24 cellular contexts compared by ENCODE assay signal in genomic region chr13:99760456-99760855, GRCh38.
DNase-seq lines count a peak whose midpoint lies in the region; ATAC-seq, FAIRE-seq and TF ChIP-seq lines count a peak whose summit lies in the region.
"Had no signal": no experiment of that assay in that cellular context is flagged by ENCODE, and none has a peak within 500 bp of the region (broad histone marks: within the 10 kb centered on the region; RNA-seq: fewer than 3 reads in every experiment).

No MANE protein-coding gene starts in this region.

- peaks cover 47% of the 10 kb centered on the region for H3K9me3 Mint-ChIP-seq in endodermal cell

- H2AFZ ChIP-seq in HepG2 (ENCODE audit: low read length): no peak overlapping the region

- TF ChIP-seq CTCF in HepG2 (CRISPR knock-in tag; IDR thresholded peaks at IDR 0.05) (no peak), right lobe of liver (IDR thresholded peaks at IDR 0.05) (no peak), endodermal cell (conservative IDR thresholded peaks at IDR 0.05) (no peak)

- no peak overlapping the region for H3K4me3 Mint-ChIP-seq in endodermal cell
- H3K4me3 Mint-ChIP-seq: T-cell had no signal

- H3K9ac ChIP-seq in HepG2 (ENCODE audit: insufficient read depth, low read depth, low read length) (no peak overlapping the region), endodermal cell (ENCODE audit: extremely low read depth, low read length, poor library complexity, severe bottlenecking) (no peak overlapping the region)
- H3K9ac ChIP-seq: BLaER1 had no signal

- ATAC-seq in HepG2 (no peak), right lobe of liver (no peak)
- ATAC-seq: HCT116, Panc1, T-cell had no signal

- TF ChIP-seq EP300 in HepG2 (IDR thresholded peaks at IDR 0.05; ENCODE audit: low read depth in 2 of 2, low read length in 2 of 2): no peak
- no peak for TF ChIP-seq EP300 in HepG2 (CRISPR knock-in tag; IDR thresholded peaks at IDR 0.05; ENCODE audit: borderline replicate concordance)

- H3K79me2 ChIP-seq in HepG2 (ENCODE audit: insufficient read depth, low read length): no peaks in the 10 kb centered on the region

- in situ Hi-C loops in HepG2 (cut with HindIII; ENCODE audit: extremely low pct_ligation_motif_present, low pct_unique_long_range_greater_than_20kb): no loop called here

- TF ChIP-seq POLR2A in HepG2 (IDR thresholded peaks at IDR 0.05; ENCODE audit: insufficient read depth in 1 of 2, low read depth in 2 of 2, low read length in 2 of 2): no peak
- TF ChIP-seq POLR2A in right lobe of liver (IDR thresholded peaks at IDR 0.05): no peak

- H3K4me1 Mint-ChIP-seq in endodermal cell: peaks cover 8% of the 10 kb centered on the region

- H3K27me3 ChIP-seq in HepG2 (ENCODE audit: control insufficient read depth in 1 of 2, insufficient read depth in 2 of 2, low read length in 2 of 2) (no peaks in the 10 kb centered on the region), right lobe of liver (no peaks in the 10 kb centered on the region), endodermal cell (ENCODE audit: control insufficient read depth, insufficient read depth, low read length, poor library complexity, severe bottlenecking) (no peaks in the 10 kb centered on the region)
- H3K27me3 ChIP-seq: BLaER1 had no signal

- no peak overlapping the region for H3K27ac Mint-ChIP-seq in endodermal cell
- H3K27ac Mint-ChIP-seq: CD4-positive, CD25-positive, alpha-beta regulatory T cell; T-cell had no signal

- H3K27ac ChIP-seq in HepG2 (ENCODE audit: extremely low read length, insufficient read depth, low read length) (no peak overlapping the region), right lobe of liver (no peak overlapping the region), endodermal cell (ENCODE audit: low read depth, low read length) (no peak overlapping the region)
- H3K27ac ChIP-seq: BLaER1, RWPE1 had no signal

- H3K4me3 ChIP-seq in HepG2 (replicated peaks in 1 of 3; ENCODE audit: insufficient read depth in 1 of 3, low read depth in 2 of 3, low read length in 3 of 3) (no peak overlapping the region), right lobe of liver (no peak overlapping the region), endodermal cell (ENCODE audit: low read length) (no peak overlapping the region)
- H3K4me3 ChIP-seq: BLaER1 had no signal

- BruUV-seq in HepG2 (replicated peaks; lab: Mats Ljungman, UMichigan): no TSS peak

- CTCF ChIA-PET in HepG2 (lab: Yijun Ruan, JAX; ENCODE audit: low intra/inter-chr PET ratio, low total read pairs): no interaction called here

- POLR2A ChIA-PET in HepG2 (lab: Yijun Ruan, JAX): no interaction called here

- H3K4me1 ChIP-seq in HepG2 (ENCODE audit: insufficient read depth, low read length): no peaks in the 10 kb centered on the region
- no peaks in the 10 kb centered on the region for H3K4me1 ChIP-seq in right lobe of liver
- H3K4me1 ChIP-seq in endodermal cell (ENCODE audit: control insufficient read depth, insufficient read depth, low read length): no peaks in the 10 kb centered on the region

- H3K36me3 Mint-ChIP-seq in endodermal cell (ENCODE audit: low read depth): peaks cover 13% of the 10 kb centered on the region

- intact Hi-C loops in HepG2 (cut with micrococcal nuclease; ENCODE audit: unreplicated experiment) (no loop called here), right lobe of liver (cut with DNase I) (no loop called here)

- no peak for FAIRE-seq in HepG2 (lab: Jason Lieb, UNC)
- FAIRE-seq: D721Med had no signal

- H4K20me1 ChIP-seq in HepG2 (ENCODE audit: insufficient read depth, low read length): no peaks in the 10 kb centered on the region
- H4K20me1 ChIP-seq: BLaER1 had no signal

- no peak for TF ChIP-seq RAD21 in HepG2 (CRISPR knock-in tag; IDR thresholded peaks at IDR 0.05)

- H3K36me3 ChIP-seq in HepG2 (replicated peaks in 1 of 2; ENCODE audit: control insufficient read depth in 1 of 2, insufficient read depth in 2 of 2, low read length in 2 of 2) (no peaks in the 10 kb centered on the region), right lobe of liver (no peaks in the 10 kb centered on the region), endodermal cell (ENCODE audit: control insufficient read depth, insufficient read depth, low read length) (no peaks in the 10 kb centered on the region)
- H3K36me3 ChIP-seq: BLaER1 had no signal

- H3K4me2 ChIP-seq in HepG2 (ENCODE audit: low read depth, low read length): no peak overlapping the region
- H3K4me2 ChIP-seq: BLaER1 had no signal

- H3K27me3 Mint-ChIP-seq in endodermal cell (ENCODE audit: insufficient read depth): no peaks in the 10 kb centered on the region
- H3K27me3 Mint-ChIP-seq: CD4-positive, CD25-positive, alpha-beta regulatory T cell; T-cell had no signal

- DNase-seq in DMS153 (lab: John Stamatoyannopoulos, UW) (peak; percentile 20), DMS153 treated with DMSO at 0.1 percent for 48 hours (lab: John Stamatoyannopoulos, UW; ENCODE audit: unreplicated experiment) (no peak), HepG2 (ENCODE audit: low spot score) (no peak), right lobe of liver (no peak), NCI-H69 (lab: John Stamatoyannopoulos, UW) (peak; percentile 62), endodermal cell (no peak), epidermal melanocyte (ENCODE audit: insufficient read length, low spot score) (no peak), inferior parietal cortex (ENCODE audit: extremely low spot score) (no peak)
- DNase-seq: 8988T; CD4-positive, CD25-positive, alpha-beta regulatory T cell; NCI-H1092; NCI-H1417 treated with DMSO at 0.1 percent for 48 hours; NCI-H187 treated with DMSO at 0.1 percent for 48 hours; NCI-H2107; NCI-H226; NCI-H510A; NCI-H82; SHP77; T-cell had no signal

- no peaks in the 10 kb centered on the region; the same call in 1 of the 2 replicates for H3K9me3 ChIP-seq in HepG2 (ENCODE audit: low read length)
- H3K9me3 ChIP-seq in right lobe of liver: peaks cover 0 to 3% (median 0%) of the 10 kb centered on the region in 4 donors
- peaks cover 40% of the 10 kb centered on the region for H3K9me3 ChIP-seq in endodermal cell (ENCODE audit: control insufficient read depth, low read length)

TF ChIP-seq in HepG2, 621 proteins besides CTCF, POLR2A, EP300 and RAD21:
- peak; percentile 98 for TF ChIP-seq ZNF317 (CRISPR knock-in tag; IDR thresholded peaks at IDR 0.05)
- no peak for TF ChIP-seq SIN3B (IDR thresholded peaks at IDR 0.05; ENCODE audit: low read length)
- no peak for TF ChIP-seq PHF5A (CRISPR knock-in tag; IDR thresholded peaks at IDR 0.05; ENCODE audit: low read depth, unreplicated experiment)

Comparison
In these comparisons a context has a peak if more than half of its experiments do, and no peak if none do; other contexts are left out.
1. DNase-seq: peak in DMS153 (single experiment) and NCI-H69 (single experiment); none in DMS153 treated with DMSO at 0.1 percent for 48 hours (single experiment), HepG2 (single experiment), right lobe of liver (0 of 3), endodermal cell (single experiment), epidermal melanocyte (single experiment) and inferior parietal cortex (single experiment).